Comparison of ENCODE assay signal across 16 cellular contexts in genomic region chr6:1739220-1739619, GRCh38.
A peak's percentile ranks its signal among the peaks of the same experiment; 100 is the strongest.
DNase-seq lines count a peak whose midpoint lies in the region; ATAC-seq and TF ChIP-seq lines count a peak whose summit lies in the region.
"Had no signal": no experiment of that assay in that cellular context is flagged by ENCODE, and none has a peak within 500 bp of the region (broad histone marks: within the 10 kb centered on the region; RNA-seq: fewer than 3 reads in every experiment).

No MANE protein-coding gene starts in this region.

- H3K79me2 ChIP-seq in SU-DHL-6 (ENCODE audit: insufficient read depth, low read length): no peaks in the 10 kb centered on the region; the same call in 1 of the 2 replicates

- H3F3A ChIP-seq in SU-DHL-6 (ENCODE audit: insufficient read depth): peaks cover 29% of the 10 kb centered on the region

- no peaks in the 10 kb centered on the region for H3K27me3 ChIP-seq in SU-DHL-6 (ENCODE audit: low read length)
- H3K27me3 ChIP-seq: right atrium auricular region, upper lobe of left lung had no signal

- H3K4me2 ChIP-seq in SU-DHL-6 (ENCODE audit: low read depth, low read length, poor library complexity, severe bottlenecking): peak overlapping the region; percentile 53

- DNase-seq in AG20443 (ENCODE audit: low spot score) (no peak), HuH-7 (ENCODE audit: low spot score) (no peak), DMS79 (lab: John Stamatoyannopoulos, UW) (no peak)
- no peak for DNase-seq in stimulated activated naive CD4-positive, alpha-beta T cell treated with Interleukin-2 at 50 U/mL for 16 hours (lab: John Stamatoyannopoulos, UW)
- DNase-seq: activated CD4-positive, alpha-beta T cell treated with anti-CD3 and anti-CD28 coated beads for 4 hours; activated gamma-delta T cell; CD8-positive, alpha-beta memory T cell; NCI-H1092 had no signal

- H3K27ac ChIP-seq in SU-DHL-6 (ENCODE audit: low read depth, low read length): peak overlapping the region; percentile 75
- H3K27ac ChIP-seq: cardiac muscle cell, epithelial cell of prostate, right atrium auricular region, upper lobe of left lung had no signal

- no peaks in the 10 kb centered on the region for H3K9me2 ChIP-seq in SU-DHL-6 (replicated peaks; ENCODE audit: insufficient read depth, low read length)

- ATAC-seq in GM18861 (IDR thresholded peaks at IDR 0.05; ENCODE audit: unreplicated experiment) (peak; percentile 21), GM21526 (IDR thresholded peaks at IDR 0.05; ENCODE audit: low FRiP score, unreplicated experiment) (peak; percentile 33), HG03045 (IDR thresholded peaks at IDR 0.05; ENCODE audit: unreplicated experiment) (peak; percentile 44)

- TF ChIP-seq CTCF in SU-DHL-6 (IDR thresholded peaks at IDR 0.05; ENCODE audit: insufficient read depth, low read length, poor library complexity, severe bottlenecking): no peak

- no peaks in the 10 kb centered on the region for H3K9me3 ChIP-seq in SU-DHL-6 (ENCODE audit: insufficient read depth, low read length)
- H3K9me3 ChIP-seq: right atrium auricular region, upper lobe of left lung had no signal

- H4K20me1 ChIP-seq in SU-DHL-6 (ENCODE audit: low read depth, low read length): no peaks in the 10 kb centered on the region

- peak overlapping the region; percentile 40 for H3K9ac ChIP-seq in SU-DHL-6 (ENCODE audit: low read length)

- H2AFZ ChIP-seq in SU-DHL-6 (ENCODE audit: low read depth, low read length, severe bottlenecking): no peak overlapping the region

- peak overlapping the region; percentile 33 for H3K4me3 ChIP-seq in SU-DHL-6 (ENCODE audit: insufficient read depth, low read length, poor library complexity, severe bottlenecking)
- H3K4me3 ChIP-seq: cardiac muscle cell, right atrium auricular region, upper lobe of left lung had no signal

- H3K36me3 ChIP-seq in SU-DHL-6 (ENCODE audit: low read length): no peaks in the 10 kb centered on the region
- H3K36me3 ChIP-seq: cardiac muscle cell, right atrium auricular region, upper lobe of left lung had no signal
